ENCODE assay signal across 30 cellular contexts in genomic region chr12:132716356-132716755, GRCh38.
"Had no signal": no experiment of that assay in that cellular context is flagged by ENCODE, and none has a peak within 500 bp of the region (broad histone marks: within the 10 kb centered on the region; RNA-seq: fewer than 3 reads in every experiment).

No MANE protein-coding gene starts in this region.

- H3K36me3 ChIP-seq: ovary had no signal

- H3K27me3 Mint-ChIP-seq: naive thymus-derived CD8-positive, alpha-beta T cell; stimulated activated naive B cell treated with anti-CD40 and anti-IgM and Interleukin-4, amounts not matched to agents 10 μg/mL and 1 μg/mL and 100 μg/mL, for 72 hours had no signal

- H3K27ac ChIP-seq: left lung, lower lobe of right lung, neutrophil, ovary, prostate gland, skin epidermis, stomach, testis, thyroid gland, transverse colon, upper lobe of left lung had no signal

- H3K9me3 ChIP-seq: left lung, lower lobe of right lung, neutrophil, ovary, prostate gland, stomach, testis, thyroid gland, transverse colon, upper lobe of left lung had no signal

- H3K27ac Mint-ChIP-seq: nephron; stimulated activated naive B cell treated with anti-CD40 and anti-IgM and Interleukin-4, amounts not matched to agents 10 μg/mL and 1 μg/mL and 100 μg/mL, for 72 hours had no signal

- H3K27me3 ChIP-seq: left lung, neutrophil, ovary, stomach, testis, thyroid gland, transverse colon, upper lobe of left lung had no signal

- H3K4me3 ChIP-seq: left lung, lower lobe of right lung, ovary, prostate gland, skin epidermis, stomach, testis, thyroid gland, transverse colon, upper lobe of left lung had no signal

- H3K4me3 Mint-ChIP-seq: immature natural killer cell; naive thymus-derived CD8-positive, alpha-beta T cell; nephron; neural crest cell; stimulated activated naive B cell treated with anti-CD40 and anti-IgM and Interleukin-4, amounts not matched to agents 10 μg/mL and 1 μg/mL and 100 μg/mL, for 72 hours had no signal

- H3K4me1 Mint-ChIP-seq: nephron had no signal

- H3K9me3 Mint-ChIP-seq: immature natural killer cell; naive thymus-derived CD8-positive, alpha-beta T cell; nephron; neural crest cell; stimulated activated naive B cell treated with anti-CD40 and anti-IgM and Interleukin-4, amounts not matched to agents 10 μg/mL and 1 μg/mL and 100 μg/mL, for 72 hours had no signal

- DNase-seq: hypothalamus; immature natural killer cell; kidney; left colon; lower lobe of right lung; mammary epithelial cell; mesenchymal stem cell; naive thymus-derived CD8-positive, alpha-beta T cell; occipital lobe; ovary; retina; right cardiac atrium; stimulated activated CD4-positive, alpha-beta T cell treated with anti-CD3 and anti-CD28 coated beads, Interleukin-12 subunit alpha, Interleukin-12 subunit beta, amount 100 ng/mL, for 4 hours; stimulated activated CD4-positive, alpha-beta T cell treated with anti-CD3 and anti-CD28 coated beads, Interleukin-15, amount 100 ng/mL, for 24 hours; stimulated activated CD4-positive, alpha-beta T cell treated with anti-CD3 and anti-CD28 coated beads, Interleukin-2, amount 100 ng/mL, for 24 hours; stimulated activated CD4-positive, alpha-beta T cell treated with anti-CD3 and anti-CD28 coated beads, Interleukin-4, amount 100 ng/mL, for 1 hour; stimulated activated naive B cell treated with anti-CD40 and anti-IgM and Interleukin-4, amounts not matched to agents 10 μg/mL and 1 μg/mL and 100 μg/mL, for 72 hours; stimulated activated naive CD8-positive, alpha-beta T cell treated with anti-CD3 and anti-CD28 coated beads, Interleukin-15, Interleukin-2, amounts not matched to agents 100 U/mL and 50 U/mL, for 24 hours; stomach; testis; thyroid gland; transverse colon; upper lobe of left lung had no signal

- ATAC-seq: left colon; left lung; lower lobe of right lung; naive thymus-derived CD8-positive, alpha-beta T cell; right cardiac atrium; sciatic nerve; stimulated activated naive B cell treated with anti-CD40 and anti-IgM and Interleukin-4, amounts not matched to agents 10 μg/mL and 1 μg/mL and 100 μg/mL, for 72 hours; stimulated activated naive CD8-positive, alpha-beta T cell treated with anti-CD3 and anti-CD28 coated beads, Interleukin-15, Interleukin-2, amounts not matched to agents 100 U/mL and 50 U/mL, for 24 hours had no signal
